2 cellular contexts compared by ENCODE assay signal in the genomic region with DNA sequence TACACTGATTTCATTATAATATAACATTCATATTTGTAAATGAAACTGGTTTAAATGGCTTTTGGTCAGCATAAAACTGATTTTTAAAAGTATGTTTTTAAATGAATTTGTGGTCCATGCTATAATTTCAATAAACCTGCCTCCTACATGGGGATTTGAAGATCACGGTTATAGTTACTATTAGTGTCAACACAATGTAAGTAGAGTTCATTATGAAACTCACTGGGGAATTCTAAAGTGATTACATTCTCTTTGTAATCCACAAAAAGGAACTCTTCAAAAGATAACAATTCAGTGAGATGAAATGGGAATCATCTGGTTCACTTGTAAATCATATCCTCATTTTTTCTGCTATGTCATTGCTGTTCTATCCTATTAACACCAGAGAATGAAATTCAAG.
TF ChIP-seq lines count a peak whose summit lies in the region.

No MANE protein-coding gene starts in this region.

TF ChIP-seq in GM12878, 131 proteins besides CTCF, POLR2A, EP300 and RAD21 (continued from another document):
- TF ChIP-seq CBX3 (IDR thresholded peaks at IDR 0.05; ENCODE audit: borderline replicate concordance, low read depth), result no peak
- TF ChIP-seq BMI1 (IDR thresholded peaks at IDR 0.05; ENCODE audit: borderline replicate concordance), result no peak
- peak; percentile 28 for TF ChIP-seq MEF2B (IDR thresholded peaks at IDR 0.05; ENCODE audit: partially characterized antibody, poor library complexity, severe bottlenecking)
- TF ChIP-seq LARP7 (IDR thresholded peaks at IDR 0.05), result no peak
- TF ChIP-seq MTA2 (IDR thresholded peaks at IDR 0.05; ENCODE audit: low read depth), result peak; percentile 61; the same call in 1 of the 2 replicates
- TF ChIP-seq POLR2AphosphoS2 (IDR thresholded peaks at IDR 0.05; ENCODE audit: low read depth, low read length), result no peak

TF ChIP-seq in SK-N-SH, 30 proteins besides CTCF, POLR2A, EP300 and RAD21 (continued from another document):
- no peak for TF ChIP-seq POLR2AphosphoS5 (IDR thresholded peaks at IDR 0.05; ENCODE audit: low read depth, low read length)
- TF ChIP-seq, protein P1, sequence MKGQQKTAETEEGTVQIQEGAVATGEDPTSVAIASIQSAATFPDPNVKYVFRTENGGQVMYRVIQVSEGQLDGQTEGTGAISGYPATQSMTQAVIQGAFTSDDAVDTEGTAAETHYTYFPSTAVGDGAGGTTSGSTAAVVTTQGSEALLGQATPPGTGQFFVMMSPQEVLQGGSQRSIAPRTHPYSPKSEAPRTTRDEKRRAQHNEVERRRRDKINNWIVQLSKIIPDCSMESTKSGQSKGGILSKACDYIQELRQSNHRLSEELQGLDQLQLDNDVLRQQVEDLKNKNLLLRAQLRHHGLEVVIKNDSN (IDR thresholded peaks at IDR 0.05; ENCODE audit: borderline replicate concordance, low read depth), result no peak
- TF ChIP-seq CHD2 (IDR thresholded peaks at IDR 0.05; ENCODE audit: low read length, partially characterized antibody), result no peak
- no peak for TF ChIP-seq GATA2 (CRISPR knock-in tag; IDR thresholded peaks at IDR 0.05)
- TF ChIP-seq TEAD4 (IDR thresholded peaks at IDR 0.05; ENCODE audit: borderline replicate concordance, insufficient read depth), result no peak
- no peak for TF ChIP-seq NFIC (IDR thresholded peaks at IDR 0.05; ENCODE audit: borderline replicate concordance)
- TF ChIP-seq TAF1 (IDR thresholded peaks at IDR 0.05; ENCODE audit: borderline replicate concordance, low read depth, low read length), result no peak
- no peak for TF ChIP-seq SMC3 (IDR thresholded peaks at IDR 0.05; ENCODE audit: low read depth, low read length)
TF ChIP-seq in SK-N-SH: peak in this region for 0.
